In genomic region chr19:16795731-16796130, GRCh38 we compare ENCODE assay signal across 19 cellular contexts.
"Had no signal": no experiment of that assay in that cellular context is flagged by ENCODE, and none has a peak within 500 bp of the region (broad histone marks: within the 10 kb centered on the region; RNA-seq: fewer than 3 reads in every experiment).

No MANE protein-coding gene starts in this region.

- H3K4me3 ChIP-seq: esophagus muscularis mucosa, gastrocnemius medialis, heart right ventricle, sigmoid colon, suprapubic skin, thyroid gland, upper lobe of left lung, uterus had no signal

- ATAC-seq: gastrocnemius medialis; heart right ventricle; left lobe of liver; natural killer cell; stimulated activated effector memory CD8-positive, alpha-beta T cell treated with anti-CD3 and anti-CD28 coated beads, Interleukin-12 subunit alpha, Interleukin-12 subunit beta, amount 100 ng/mL, for 72 hours; stimulated activated naive CD8-positive, alpha-beta T cell treated with anti-CD3 and anti-CD28 coated beads, Interleukin-15, Interleukin-2, amounts not matched to agents 100 U/mL and 50 U/mL, for 24 hours had no signal

- DNase-seq: effector memory CD4-positive, alpha-beta T cell; gastrocnemius medialis; heart right ventricle; hypothalamus; kidney glomerular epithelial cell; natural killer cell; sigmoid colon; small intestine; stimulated activated CD4-positive, alpha-beta T cell treated with anti-CD3 and anti-CD28 coated beads, Interleukin-12 subunit alpha, Interleukin-12 subunit beta, amount 100 ng/mL, for 4 hours; stimulated activated CD4-positive, alpha-beta T cell treated with anti-CD3 and anti-CD28 coated beads, Interleukin-2, amount 100 ng/mL, for 48 hours; stimulated activated CD8-positive, alpha-beta memory T cell treated with anti-CD3 and anti-CD28 coated beads, Interleukin-4, amount 100 ng/mL, for 48 hours; stimulated activated naive CD8-positive, alpha-beta T cell treated with anti-CD3 and anti-CD28 coated beads, Interleukin-15, Interleukin-2, amounts not matched to agents 100 U/mL and 50 U/mL, for 24 hours; thyroid gland; upper lobe of left lung; uterus had no signal

- H3K27ac ChIP-seq: esophagus muscularis mucosa, gastrocnemius medialis, heart right ventricle, sigmoid colon, suprapubic skin, thyroid gland, upper lobe of left lung, uterus had no signal

- H3K27me3 ChIP-seq: esophagus muscularis mucosa, gastrocnemius medialis, heart right ventricle, sigmoid colon, suprapubic skin, thyroid gland, upper lobe of left lung, uterus had no signal

- H3K4me1 ChIP-seq: esophagus muscularis mucosa, gastrocnemius medialis, heart right ventricle, sigmoid colon, suprapubic skin, thyroid gland, upper lobe of left lung, uterus had no signal

- H3K9me3 ChIP-seq: gastrocnemius medialis, suprapubic skin, thyroid gland, uterus had no signal

- H3K36me3 ChIP-seq: esophagus muscularis mucosa, gastrocnemius medialis, heart right ventricle, sigmoid colon, suprapubic skin, thyroid gland, upper lobe of left lung, uterus had no signal
